2 cellular contexts compared by ENCODE assay signal in the genomic region with DNA sequence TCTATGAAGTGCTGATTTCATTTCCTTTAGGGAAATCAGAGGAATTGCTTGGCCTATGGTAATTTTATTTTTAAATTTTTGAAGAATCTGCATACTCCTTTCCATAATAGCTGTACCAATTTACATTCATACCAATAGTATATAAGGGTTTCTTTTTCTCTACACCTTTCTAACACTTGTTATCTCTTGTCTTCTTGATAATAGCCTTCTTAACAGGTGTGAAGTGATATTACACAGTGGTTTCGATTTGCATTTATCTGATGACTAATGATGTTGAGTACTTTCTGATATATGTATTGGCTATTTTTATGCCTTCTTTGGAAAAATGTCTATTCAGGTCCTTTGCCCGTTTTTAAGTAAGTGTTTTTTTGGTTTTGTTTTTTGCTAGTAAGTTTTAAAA.
TF ChIP-seq lines count a peak whose summit lies in the region.

No MANE protein-coding gene starts in this region.

TF ChIP-seq in GM12878, 131 proteins besides CTCF, POLR2A, EP300 and RAD21 (continues in another document):
- peak; percentile 43 for TF ChIP-seq MEF2B (IDR thresholded peaks at IDR 0.05; ENCODE audit: partially characterized antibody, poor library complexity, severe bottlenecking)
- TF ChIP-seq BHLHE40 (IDR thresholded peaks at IDR 0.05; ENCODE audit: borderline replicate concordance in 1 of 2, low read depth in 2 of 2, low read length in 1 of 2), result 0 out of 4 replicates have a peak, but pooled peaks of 1 of the 2 experiments have one; percentile 8
- TF ChIP-seq IRF4 (IDR thresholded peaks at IDR 0.05; ENCODE audit: low read depth, low read length), result no peak
- TF ChIP-seq, protein P1, sequence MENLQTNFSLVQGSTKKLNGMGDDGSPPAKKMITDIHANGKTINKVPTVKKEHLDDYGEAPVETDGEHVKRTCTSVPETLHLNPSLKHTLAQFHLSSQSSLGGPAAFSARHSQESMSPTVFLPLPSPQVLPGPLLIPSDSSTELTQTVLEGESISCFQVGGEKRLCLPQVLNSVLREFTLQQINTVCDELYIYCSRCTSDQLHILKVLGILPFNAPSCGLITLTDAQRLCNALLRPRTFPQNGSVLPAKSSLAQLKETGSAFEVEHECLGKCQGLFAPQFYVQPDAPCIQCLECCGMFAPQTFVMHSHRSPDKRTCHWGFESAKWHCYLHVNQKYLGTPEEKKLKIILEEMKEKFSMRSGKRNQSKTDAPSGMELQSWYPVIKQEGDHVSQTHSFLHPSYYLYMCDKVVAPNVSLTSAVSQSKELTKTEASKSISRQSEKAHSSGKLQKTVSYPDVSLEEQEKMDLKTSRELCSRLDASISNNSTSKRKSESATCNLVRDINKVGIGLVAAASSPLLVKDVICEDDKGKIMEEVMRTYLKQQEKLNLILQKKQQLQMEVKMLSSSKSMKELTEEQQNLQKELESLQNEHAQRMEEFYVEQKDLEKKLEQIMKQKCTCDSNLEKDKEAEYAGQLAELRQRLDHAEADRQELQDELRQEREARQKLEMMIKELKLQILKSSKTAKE (IDR thresholded peaks at IDR 0.05; ENCODE audit: low read depth, poor library complexity, severe bottlenecking), result no peak
- no peak for TF ChIP-seq KLF5 (IDR thresholded peaks at IDR 0.05; ENCODE audit: partially characterized antibody)
- TF ChIP-seq MTA2 (IDR thresholded peaks at IDR 0.05; ENCODE audit: low read depth), result peak; percentile 90
- peak; percentile 54; the same call in 1 of the 2 replicates for TF ChIP-seq BACH1 (IDR thresholded peaks at IDR 0.05; ENCODE audit: borderline replicate concordance)
- TF ChIP-seq IKZF1 (conservative IDR thresholded peaks at IDR 0.05), result peak; percentile 25; the same call in 1 of the 2 replicates
- TF ChIP-seq KDM1A (IDR thresholded peaks at IDR 0.05; ENCODE audit: borderline replicate concordance), result no peak
- TF ChIP-seq, protein P2, sequence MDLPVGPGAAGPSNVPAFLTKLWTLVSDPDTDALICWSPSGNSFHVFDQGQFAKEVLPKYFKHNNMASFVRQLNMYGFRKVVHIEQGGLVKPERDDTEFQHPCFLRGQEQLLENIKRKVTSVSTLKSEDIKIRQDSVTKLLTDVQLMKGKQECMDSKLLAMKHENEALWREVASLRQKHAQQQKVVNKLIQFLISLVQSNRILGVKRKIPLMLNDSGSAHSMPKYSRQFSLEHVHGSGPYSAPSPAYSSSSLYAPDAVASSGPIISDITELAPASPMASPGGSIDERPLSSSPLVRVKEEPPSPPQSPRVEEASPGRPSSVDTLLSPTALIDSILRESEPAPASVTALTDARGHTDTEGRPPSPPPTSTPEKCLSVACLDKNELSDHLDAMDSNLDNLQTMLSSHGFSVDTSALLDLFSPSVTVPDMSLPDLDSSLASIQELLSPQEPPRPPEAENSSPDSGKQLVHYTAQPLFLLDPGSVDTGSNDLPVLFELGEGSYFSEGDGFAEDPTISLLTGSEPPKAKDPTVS (IDR thresholded peaks at IDR 0.05; ENCODE audit: low read depth, low read length), result no peak
- TF ChIP-seq RAD51 (IDR thresholded peaks at IDR 0.05), result no peak
- no peak for TF ChIP-seq TCF3 (IDR thresholded peaks at IDR 0.05; ENCODE audit: borderline replicate concordance, insufficient read depth, low read depth, low read length)
- TF ChIP-seq TBL1XR1 (IDR thresholded peaks at IDR 0.05; ENCODE audit: low read depth, low read length), result no peak
- TF ChIP-seq MEF2A (IDR thresholded peaks at IDR 0.05; ENCODE audit: insufficient read depth, low read depth, low read length), result no peak
- TF ChIP-seq SMC3 (IDR thresholded peaks at IDR 0.05; ENCODE audit: borderline replicate concordance, low read length), result no peak
- peak; percentile 36; the same call in 1 of the 2 replicates for TF ChIP-seq ATF7 (IDR thresholded peaks at IDR 0.05; ENCODE audit: low read depth)
- 0 out of 2 replicates have a peak, but pooled peaks have one; percentile 23 for TF ChIP-seq NR2F1 (conservative IDR thresholded peaks at IDR 0.05)
- TF ChIP-seq ZNF274 (IDR thresholded peaks at IDR 0.05; ENCODE audit: insufficient read depth, insufficient read length), result no peak
- TF ChIP-seq BMI1 (IDR thresholded peaks at IDR 0.05; ENCODE audit: borderline replicate concordance), result no peak
- no peak for TF ChIP-seq FOS (IDR thresholded peaks at IDR 0.05; ENCODE audit: borderline replicate concordance, extremely low read depth, insufficient read length)
- peak in 1 of 2 experiments; percentile 50; a peak in 3 of 4 replicates for TF ChIP-seq IKZF2 (IDR thresholded peaks at IDR 0.05)
- no peak for TF ChIP-seq CBX3 (IDR thresholded peaks at IDR 0.05; ENCODE audit: borderline replicate concordance, low read depth)
- no peak for TF ChIP-seq RCOR1 (conservative IDR thresholded peaks at IDR 0.05; ENCODE audit: low read depth, low read length)
- TF ChIP-seq, protein P3, sequence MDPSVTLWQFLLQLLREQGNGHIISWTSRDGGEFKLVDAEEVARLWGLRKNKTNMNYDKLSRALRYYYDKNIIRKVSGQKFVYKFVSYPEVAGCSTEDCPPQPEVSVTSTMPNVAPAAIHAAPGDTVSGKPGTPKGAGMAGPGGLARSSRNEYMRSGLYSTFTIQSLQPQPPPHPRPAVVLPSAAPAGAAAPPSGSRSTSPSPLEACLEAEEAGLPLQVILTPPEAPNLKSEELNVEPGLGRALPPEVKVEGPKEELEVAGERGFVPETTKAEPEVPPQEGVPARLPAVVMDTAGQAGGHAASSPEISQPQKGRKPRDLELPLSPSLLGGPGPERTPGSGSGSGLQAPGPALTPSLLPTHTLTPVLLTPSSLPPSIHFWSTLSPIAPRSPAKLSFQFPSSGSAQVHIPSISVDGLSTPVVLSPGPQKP (IDR thresholded peaks at IDR 0.05; ENCODE audit: low read depth, low read length), result no peak
- TF ChIP-seq, protein P4, sequence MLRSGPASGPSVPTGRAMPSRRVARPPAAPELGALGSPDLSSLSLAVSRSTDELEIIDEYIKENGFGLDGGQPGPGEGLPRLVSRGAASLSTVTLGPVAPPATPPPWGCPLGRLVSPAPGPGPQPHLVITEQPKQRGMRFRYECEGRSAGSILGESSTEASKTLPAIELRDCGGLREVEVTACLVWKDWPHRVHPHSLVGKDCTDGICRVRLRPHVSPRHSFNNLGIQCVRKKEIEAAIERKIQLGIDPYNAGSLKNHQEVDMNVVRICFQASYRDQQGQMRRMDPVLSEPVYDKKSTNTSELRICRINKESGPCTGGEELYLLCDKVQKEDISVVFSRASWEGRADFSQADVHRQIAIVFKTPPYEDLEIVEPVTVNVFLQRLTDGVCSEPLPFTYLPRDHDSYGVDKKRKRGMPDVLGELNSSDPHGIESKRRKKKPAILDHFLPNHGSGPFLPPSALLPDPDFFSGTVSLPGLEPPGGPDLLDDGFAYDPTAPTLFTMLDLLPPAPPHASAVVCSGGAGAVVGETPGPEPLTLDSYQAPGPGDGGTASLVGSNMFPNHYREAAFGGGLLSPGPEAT (IDR thresholded peaks at IDR 0.05; ENCODE audit: low read depth), result 0 out of 2 replicates have a peak, but pooled peaks have one; percentile 36

TF ChIP-seq in HEK293T, 16 proteins besides CTCF, POLR2A, EP300 and RAD21:
- no peak for TF ChIP-seq FOXA1 (IDR thresholded peaks at IDR 0.05)
- TF ChIP-seq L3MBTL2 (conservative IDR thresholded peaks at IDR 0.05), result no peak
- no peak for TF ChIP-seq FOXM1 (IDR thresholded peaks at IDR 0.05; ENCODE audit: borderline replicate concordance)
- TF ChIP-seq TARDBP (IDR thresholded peaks at IDR 0.05), result no peak
- TF ChIP-seq NFRKB (IDR thresholded peaks at IDR 0.05), result no peak
- TF ChIP-seq FOXK2 (IDR thresholded peaks at IDR 0.05), result no peak
- no peak for TF ChIP-seq SUZ12 (IDR thresholded peaks at IDR 0.05)
- no peak for TF ChIP-seq ZNF384 (IDR thresholded peaks at IDR 0.05)
- no peak for TF ChIP-seq LEF1 (IDR thresholded peaks at IDR 0.05; ENCODE audit: borderline replicate concordance)
- TF ChIP-seq, protein P5, sequence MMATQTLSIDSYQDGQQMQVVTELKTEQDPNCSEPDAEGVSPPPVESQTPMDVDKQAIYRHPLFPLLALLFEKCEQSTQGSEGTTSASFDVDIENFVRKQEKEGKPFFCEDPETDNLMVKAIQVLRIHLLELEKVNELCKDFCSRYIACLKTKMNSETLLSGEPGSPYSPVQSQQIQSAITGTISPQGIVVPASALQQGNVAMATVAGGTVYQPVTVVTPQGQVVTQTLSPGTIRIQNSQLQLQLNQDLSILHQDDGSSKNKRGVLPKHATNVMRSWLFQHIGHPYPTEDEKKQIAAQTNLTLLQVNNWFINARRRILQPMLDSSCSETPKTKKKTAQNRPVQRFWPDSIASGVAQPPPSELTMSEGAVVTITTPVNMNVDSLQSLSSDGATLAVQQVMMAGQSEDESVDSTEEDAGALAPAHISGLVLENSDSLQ (IDR thresholded peaks at IDR 0.05), result no peak
- no peak for TF ChIP-seq HDGF (IDR thresholded peaks at IDR 0.05; ENCODE audit: borderline replicate concordance)
